8 cellular contexts compared by ENCODE assay signal in genomic region chr22:18109410-18110193, GRCh38. TPM values are rescaled to one million over a fixed set of nuclear protein-coding genes. Genes with fewer than 3 reads are reported as not detected.
DNase-seq lines count a peak whose midpoint lies in the region; ATAC-seq and TF ChIP-seq lines count a peak whose summit lies in the region.

No MANE protein-coding gene starts in this region.

- H3K27me3 Mint-ChIP-seq in Calu3 (ENCODE audit: unreplicated experiment) = peaks cover 27% of the 10 kb centered on the region

- H2AFZ ChIP-seq in Karpas-422 (ENCODE audit: low read length) = peak overlapping the region; percentile 31; the same call in 1 of the 2 replicates
- no peak overlapping the region for H2AFZ ChIP-seq in osteoblast (ENCODE audit: low read length)

- no peak overlapping the region for H3K27ac ChIP-seq in Karpas-422 (ENCODE audit: low read length)
- peak overlapping the region in 1 of 2 donors; percentile 78 for H3K27ac ChIP-seq in coronary artery
- no peak overlapping the region for H3K27ac ChIP-seq in osteoblast (ENCODE audit: low read depth, low read length)

- DNase-seq in Calu3 (no peak), Karpas-422 (no peak), coronary artery (ENCODE audit: low spot score) (no peak), osteoblast (ENCODE audit: insufficient read length, low spot score, missing footprints) (peak; percentile 55), H4 (ENCODE audit: low spot score) (no peak), NCI-H2081 treated with DMSO at 0.1 percent for 48 hours (lab: John Stamatoyannopoulos, UW) (no peak)

- H3K79me2 ChIP-seq in Karpas-422 (ENCODE audit: low read length) = no peaks in the 10 kb centered on the region
- H3K79me2 ChIP-seq in osteoblast (ENCODE audit: insufficient read depth, low read length) = no peaks in the 10 kb centered on the region

- H3K4me1 ChIP-seq in Karpas-422 (ENCODE audit: low read length) = peaks cover 20% of the 10 kb centered on the region
- H3K4me1 ChIP-seq in osteoblast (ENCODE audit: insufficient read depth, low read length) = peaks cover 2% of the 10 kb centered on the region

- peak overlapping the region; percentile 10 for H3K27ac Mint-ChIP-seq in Calu3 (ENCODE audit: unreplicated experiment)

- H3K9me2 ChIP-seq in Karpas-422 (replicated peaks; ENCODE audit: insufficient read depth, low read length) = no peaks in the 10 kb centered on the region

- CTCF ChIA-PET in Calu3 (lab: Charles Lee) = interaction anchor here (0.7 kb wide), 1 partner anchor 21 kb away, joined by 4 read pairs; no protein-coding TSS in a partner anchor

- no peak for ATAC-seq in HG02938 (IDR thresholded peaks at IDR 0.05; ENCODE audit: unreplicated experiment)
- no peak for ATAC-seq in GM21529 (IDR thresholded peaks at IDR 0.05; ENCODE audit: unreplicated experiment)

- H3K9me3 ChIP-seq in Karpas-422 (ENCODE audit: low read length) = peaks cover 4% of the 10 kb centered on the region
- no peaks in the 10 kb centered on the region for H3K9me3 ChIP-seq in osteoblast (ENCODE audit: low read depth, low read length)

- H3K9me3 Mint-ChIP-seq in Calu3 (ENCODE audit: low read depth, unreplicated experiment) = peaks cover 3% of the 10 kb centered on the region

- BruUV-seq in Calu3 (replicated peaks; lab: Mats Ljungman, UMichigan) = no TSS peak

- intact Hi-C loops in Calu3 (cut with micrococcal nuclease; ENCODE audit: unreplicated experiment) = no loop called here

- H3K4me2 ChIP-seq in Karpas-422 (ENCODE audit: low read depth, low read length, poor library complexity, severe bottlenecking) (peak overlapping the region; percentile 64), osteoblast (ENCODE audit: insufficient read depth, low read length) (peak overlapping the region; percentile 75)

- H4K20me1 ChIP-seq in Karpas-422 (ENCODE audit: insufficient read depth, low read depth, low read length) = no peaks in the 10 kb centered on the region
- H4K20me1 ChIP-seq in osteoblast (ENCODE audit: insufficient read depth, low read length) = peaks cover 20% of the 10 kb centered on the region

- no peaks in the 10 kb centered on the region; the same call in 1 of the 2 replicates for H3K36me3 ChIP-seq in Karpas-422 (ENCODE audit: insufficient read depth, low read length)
- no peaks in the 10 kb centered on the region for H3K36me3 ChIP-seq in osteoblast (ENCODE audit: insufficient read depth, low read length)

- peak overlapping the region; percentile 61 for H3K9ac ChIP-seq in Karpas-422 (ENCODE audit: low read length)

- TF ChIP-seq CTCF in Calu3 (IDR thresholded peaks at IDR 0.05; ENCODE audit: unreplicated experiment) = no peak
- no peak for TF ChIP-seq CTCF in coronary artery (IDR thresholded peaks at IDR 0.05)
- no peak for TF ChIP-seq CTCF in osteoblast (IDR thresholded peaks at IDR 0.05; ENCODE audit: extremely low read depth, low read depth, low read length)

- peak overlapping the region; percentile 78 for H3K4me3 Mint-ChIP-seq in Calu3 (ENCODE audit: low read depth, unreplicated experiment)

- H3K36me3 Mint-ChIP-seq in Calu3 (ENCODE audit: insufficient read depth, unreplicated experiment) = peaks cover 16% of the 10 kb centered on the region

- H3K27me3 ChIP-seq in Karpas-422 (ENCODE audit: low read length) (no peaks in the 10 kb centered on the region), osteoblast (ENCODE audit: insufficient read depth, low read length) (peaks cover 30% of the 10 kb centered on the region)

- H3K4me1 Mint-ChIP-seq in Calu3 (ENCODE audit: low read depth, unreplicated experiment) = peaks cover 19% of the 10 kb centered on the region

- H3K4me3 ChIP-seq in Karpas-422 (ENCODE audit: low read length) (peak overlapping the region; percentile 63; the same call in 1 of the 2 replicates), coronary artery (peak overlapping the region; percentile 72), osteoblast (ENCODE audit: insufficient read depth, low read length) (peak overlapping the region; percentile 61)

RNA-seq across cellular contexts. Expression of gene TUBA8, which starts 1.0 kb away (rescaled TPM):
- total RNA-seq in Calu3 (2022) (2.4 and 2.6 TPM in 2 replicates), osteoblast (0.29 and 0.36 TPM in 2 replicates)
- 1.5 and 3.0 TPM in 2 replicates for total RNA-seq in Karpas-422 (2014; rRNA removed; shearing (Covaris generic); ENCODE audit: low replicate concordance)
- total RNA-seq in H4 (2014; rRNA removed; shearing (Covaris generic)) = 0.06 TPM in 1 of 2 replicates, not detected in the other

RNA-seq across cellular contexts. Expression of gene PEX26, which starts 31.8 kb away (rescaled TPM):
- 46.1 and 47.0 TPM in 2 replicates for total RNA-seq in Calu3 (2022)
- total RNA-seq in Karpas-422 (2014; rRNA removed; shearing (Covaris generic); ENCODE audit: low replicate concordance) = 22.4 and 27.5 TPM in 2 replicates
- 25.3 and 26.8 TPM in 2 replicates for total RNA-seq in osteoblast
- total RNA-seq in H4 (2014; rRNA removed; shearing (Covaris generic)) = 8.5 and 8.6 TPM in 2 replicates

RNA-seq across cellular contexts. Expression of gene USP18, which starts 40.4 kb away (rescaled TPM):
- total RNA-seq in Calu3 (2022) (17.6 and 46.9 TPM in 2 replicates), osteoblast (6.2 and 8.3 TPM in 2 replicates)
- 1.0 and 3.3 TPM in 2 replicates for total RNA-seq in Karpas-422 (2014; rRNA removed; shearing (Covaris generic); ENCODE audit: low replicate concordance)
- 14.7 and 19.1 TPM in 2 replicates for total RNA-seq in H4 (2014; rRNA removed; shearing (Covaris generic))
